18 cellular contexts compared by ENCODE assay signal in the genomic region with DNA sequence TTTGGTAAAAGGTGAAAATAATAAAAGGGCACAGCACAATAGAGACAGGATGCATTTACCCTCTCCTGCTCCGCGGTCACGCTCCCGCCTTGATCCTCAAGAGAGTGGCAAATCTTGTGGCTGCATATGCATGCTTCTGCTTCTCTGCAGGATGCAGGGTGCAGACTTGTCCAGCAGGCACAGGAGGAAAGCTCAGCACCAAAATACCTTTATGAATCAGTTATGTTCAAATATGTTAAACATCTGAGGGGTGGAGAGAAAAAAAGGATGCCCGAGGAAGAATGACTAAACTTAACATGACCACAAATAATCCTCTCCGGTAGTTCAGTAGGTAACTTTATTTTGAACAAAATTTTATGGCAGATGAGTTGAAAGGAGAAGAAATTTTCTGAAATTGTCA.
A peak's percentile ranks its signal among the peaks of the same experiment; 100 is the strongest.
DNase-seq lines count a peak whose midpoint lies in the region; ATAC-seq, FAIRE-seq and TF ChIP-seq lines count a peak whose summit lies in the region.
"Had no signal": no experiment of that assay in that cellular context is flagged by ENCODE, and none has a peak within 500 bp of the region (broad histone marks: within the 10 kb centered on the region; RNA-seq: fewer than 3 reads in every experiment).

No MANE protein-coding gene starts in this region.

- FAIRE-seq in urothelium cell line (lab: Jason Lieb, UNC) = no peak

- no peaks in the 10 kb centered on the region for H3K9me3 Mint-ChIP-seq in CD8-positive, alpha-beta T cell
- H3K9me3 Mint-ChIP-seq: nephron had no signal

- ATAC-seq in SK-N-SH treated with all-trans-retinoic acid at 6 μM for 48 hours = peak; percentile 47; the same call in 2 of the 3 replicates
- peak; percentile 98 for ATAC-seq in PC-3
- peak; percentile 23 for ATAC-seq in esophagus mucosa
- no peak for ATAC-seq in CD8-positive, alpha-beta T cell
- ATAC-seq: psoas muscle had no signal

- H3K4me1 ChIP-seq in SK-N-SH (ENCODE audit: control insufficient read depth in 1 of 2, insufficient read depth in 2 of 2, low read depth in 1 of 2, low read length in 1 of 2) = peaks cover 5 to 6% of the 10 kb centered on the region in 2 experiments; a peak in 2 of 4 replicates
- H3K4me1 ChIP-seq in PC-3 (ENCODE audit: insufficient read depth, low read length) = peaks cover 33% of the 10 kb centered on the region
- no peaks in the 10 kb centered on the region for H3K4me1 ChIP-seq in CD8-positive, alpha-beta T cell (ENCODE audit: insufficient read depth, low read length)
- H3K4me1 ChIP-seq in PC-9 (replicated peaks; ENCODE audit: insufficient read depth) = no peaks in the 10 kb centered on the region
- H3K4me1 ChIP-seq: Peyer's patch, psoas muscle had no signal

- POLR2A ChIA-PET in SK-N-SH (lab: Yijun Ruan, JAX) = no interaction called here
- POLR2A ChIA-PET in PC-3 (lab: Charles Lee; ENCODE audit: unreplicated experiment) = interaction anchor here (0.5 kb wide), 1 partner anchor 361 kb away, joined by 6 read pairs; no protein-coding TSS in a partner anchor
- POLR2A ChIA-PET in CD8-positive, alpha-beta T cell (lab: Charles Lee) = no interaction called here
- POLR2A ChIA-PET in PC-9 (lab: Charles Lee; ENCODE audit: unreplicated experiment) = interaction anchor here (0.6 kb wide), 1 partner anchor 360 kb away, joined by 4 read pairs; no protein-coding TSS in a partner anchor

- no peak for TF ChIP-seq CTCF in SK-N-SH (IDR thresholded peaks at IDR 0.05)
- TF ChIP-seq CTCF in PC-3 (conservative IDR thresholded peaks at IDR 0.05; ENCODE audit: low read depth, low read length) = 0 out of 2 replicates have a peak, but pooled peaks have one; percentile 13
- TF ChIP-seq CTCF in CD8-positive, alpha-beta T cell (IDR thresholded peaks at IDR 0.05) = no peak
- TF ChIP-seq CTCF in PC-9 (conservative IDR thresholded peaks at IDR 0.05) = no peak

- H3K9me2 ChIP-seq in SK-N-SH = no peaks in the 10 kb centered on the region
- no peaks in the 10 kb centered on the region for H3K9me2 ChIP-seq in PC-3 (replicated peaks; ENCODE audit: low read length)
- no peaks in the 10 kb centered on the region for H3K9me2 ChIP-seq in PC-9 (ENCODE audit: insufficient read depth)

- H3K27ac Mint-ChIP-seq in CD8-positive, alpha-beta T cell = no peak overlapping the region
- H3K27ac Mint-ChIP-seq: activated CD4-positive, alpha-beta T cell treated with anti-CD3 and anti-CD28 coated beads, Interleukin-2, amount 10 ng/mL, durations not matched to agents 24 days and 14 days; nephron had no signal

- H3K9me3 ChIP-seq in SK-N-SH (no peaks in the 10 kb centered on the region), PC-3 (ENCODE audit: low read length) (no peaks in the 10 kb centered on the region), PC-9 (ENCODE audit: insufficient read depth, low read depth) (no peaks in the 10 kb centered on the region; the same call in 1 of the 2 replicates)
- H3K9me3 ChIP-seq in CD8-positive, alpha-beta T cell (ENCODE audit: low read length) = no peaks in the 10 kb centered on the region
- H3K9me3 ChIP-seq: Peyer's patch, psoas muscle had no signal

- H3K36me3 ChIP-seq in SK-N-SH (replicated peaks in 1 of 2; ENCODE audit: control insufficient read depth in 1 of 2, insufficient read depth in 2 of 2, low read length in 1 of 2) (peaks cover 0 to 4% of the 10 kb centered on the region in 2 experiments), PC-3 (ENCODE audit: low read depth, low read length) (no peaks in the 10 kb centered on the region), PC-9 (ENCODE audit: low read depth) (no peaks in the 10 kb centered on the region)
- H3K36me3 ChIP-seq in CD8-positive, alpha-beta T cell (ENCODE audit: insufficient read depth, low read length) = no peaks in the 10 kb centered on the region

- DNase-seq in SK-N-SH (no peak), PC-3 (peak; percentile 93), urothelium cell line (ENCODE audit: low spot score) (peak; percentile 10), PC-9 (no peak), DMS 273 (lab: John Stamatoyannopoulos, UW; ENCODE audit: unreplicated experiment) (no peak)
- no peak for DNase-seq in CD8-positive, alpha-beta T cell
- DNase-seq: 8988T; activated CD4-positive, alpha-beta T cell treated with anti-CD3 and anti-CD28 coated beads, Interleukin-2, amount 10 ng/mL, durations not matched to agents 24 days and 14 days; activated CD8-positive, alpha-beta memory T cell treated with anti-CD3 and anti-CD28 coated beads, Interleukin-2, amount 50 U/mL, for 4 hours; activated gamma-delta T cell; NCI-H1436; NCI-H2171 treated with DMSO at 0.1 percent for 48 hours; Peyer's patch; psoas muscle had no signal

- no peaks in the 10 kb centered on the region for H3K79me2 ChIP-seq in SK-N-SH (ENCODE audit: insufficient read depth)
- no peaks in the 10 kb centered on the region for H3K79me2 ChIP-seq in PC-3 (ENCODE audit: low read length)
- no peaks in the 10 kb centered on the region for H3K79me2 ChIP-seq in PC-9 (ENCODE audit: low read depth)

- no peak for TF ChIP-seq EP300 in SK-N-SH (IDR thresholded peaks at IDR 0.05; ENCODE audit: borderline replicate concordance in 1 of 2, low read depth in 1 of 2, low read length in 1 of 2)

- BruUV-seq in PC-3 (replicated peaks; lab: Mats Ljungman, UMichigan) = no TSS peak
- BruUV-seq in PC-9 (replicated peaks; lab: Mats Ljungman, UMichigan) = no TSS peak

- H3K4me3 Mint-ChIP-seq in CD8-positive, alpha-beta T cell = no peak overlapping the region
- H3K4me3 Mint-ChIP-seq: activated CD4-positive, alpha-beta T cell treated with anti-CD3 and anti-CD28 coated beads, Interleukin-2, amount 10 ng/mL, durations not matched to agents 24 days and 14 days; nephron had no signal

- 72% methylated on average over 6 of the region's 6 CpGs for WGBS in SK-N-SH (ENCODE audit: low lambda C conversion rate)

- H3F3A ChIP-seq in SK-N-SH (replicated peaks; ENCODE audit: insufficient read depth) = no peaks in the 10 kb centered on the region
- H3F3A ChIP-seq in PC-3 (ENCODE audit: low read length, unreplicated experiment) = peaks cover 4% of the 10 kb centered on the region
- no peaks in the 10 kb centered on the region for H3F3A ChIP-seq in PC-9 (ENCODE audit: insufficient read depth, low read depth)

- TF ChIP-seq RAD21 in SK-N-SH (IDR thresholded peaks at IDR 0.05; ENCODE audit: low read length) = no peak

- no peaks in the 10 kb centered on the region for H4K20me1 ChIP-seq in SK-N-SH (ENCODE audit: insufficient read depth)
- no peaks in the 10 kb centered on the region for H4K20me1 ChIP-seq in PC-3 (ENCODE audit: low read length)
- no peaks in the 10 kb centered on the region for H4K20me1 ChIP-seq in PC-9 (ENCODE audit: insufficient read depth)

- no peak overlapping the region for H3K4me3 ChIP-seq in SK-N-SH (ENCODE audit: low read depth in 2 of 2, low read length in 1 of 2)
- peak overlapping the region; percentile 9; the same call in 1 of the 2 replicates for H3K4me3 ChIP-seq in PC-3 (ENCODE audit: low read length)
- no peak overlapping the region for H3K4me3 ChIP-seq in CD8-positive, alpha-beta T cell (ENCODE audit: low read depth, low read length)
- H3K4me3 ChIP-seq in PC-9 = no peak overlapping the region
- H3K4me3 ChIP-seq: Peyer's patch, psoas muscle had no signal

- no peak overlapping the region for H2AFZ ChIP-seq in SK-N-SH (ENCODE audit: low read depth)
- no peak overlapping the region for H2AFZ ChIP-seq in PC-3 (ENCODE audit: low read length)
- H2AFZ ChIP-seq in PC-9 = no peak overlapping the region

- H3K27ac ChIP-seq in SK-N-SH (ENCODE audit: low read depth in 2 of 2, low read length in 1 of 2) (no peak overlapping the region), PC-3 (ENCODE audit: low read length) (peak overlapping the region; percentile 78), PC-9 (no peak overlapping the region)
- H3K27ac ChIP-seq in CD8-positive, alpha-beta T cell (ENCODE audit: low read depth, low read length) = no peak overlapping the region
- H3K27ac ChIP-seq: C4-2B, Peyer's patch, psoas muscle had no signal

- H3K27me3 Mint-ChIP-seq in CD8-positive, alpha-beta T cell (ENCODE audit: low read depth) = no peaks in the 10 kb centered on the region
- H3K27me3 Mint-ChIP-seq: activated CD4-positive, alpha-beta T cell treated with anti-CD3 and anti-CD28 coated beads, Interleukin-2, amount 10 ng/mL, durations not matched to agents 24 days and 14 days had no signal

- intact Hi-C loops in PC-3 (cut with micrococcal nuclease) = loop anchor here (2.0 kb wide), 3 partner anchors 37 to 361 kb away; no protein-coding TSS in a partner anchor
- intact Hi-C loops in CD8-positive, alpha-beta T cell (cut with DNase I, micrococcal nuclease) = no loop called here
- intact Hi-C loops in PC-9 (cut with micrococcal nuclease; ENCODE audit: unreplicated experiment) = no loop called here

- no peaks in the 10 kb centered on the region for H3K4me1 Mint-ChIP-seq in CD8-positive, alpha-beta T cell (ENCODE audit: low read depth)
- H3K4me1 Mint-ChIP-seq: activated CD4-positive, alpha-beta T cell treated with anti-CD3 and anti-CD28 coated beads, Interleukin-2, amount 10 ng/mL, durations not matched to agents 24 days and 14 days had no signal

- H3K27me3 ChIP-seq in SK-N-SH (ENCODE audit: insufficient read depth) = no peaks in the 10 kb centered on the region
- no peaks in the 10 kb centered on the region for H3K27me3 ChIP-seq in PC-3 (ENCODE audit: low read length)
- no peaks in the 10 kb centered on the region for H3K27me3 ChIP-seq in CD8-positive, alpha-beta T cell (ENCODE audit: insufficient read depth, low read length)
- no peaks in the 10 kb centered on the region for H3K27me3 ChIP-seq in PC-9 (ENCODE audit: insufficient read depth, low read depth)
- H3K27me3 ChIP-seq: Peyer's patch had no signal

- H3K36me3 Mint-ChIP-seq in CD8-positive, alpha-beta T cell = peaks cover 77% of the 10 kb centered on the region

- CTCF ChIA-PET in SK-N-SH (lab: Yijun Ruan, JAX) = interaction anchor here (1.1 to 2.3 kb wide), 2 partner anchors 27 to 293 kb away, joined by 3 to 6 read pairs; no protein-coding TSS in a partner anchor
- CTCF ChIA-PET in PC-3 (lab: Charles Lee) = interaction anchor here (0.6 kb wide), 1 partner anchor 190 kb away, joined by 3 read pairs; no protein-coding TSS in a partner anchor
- CTCF ChIA-PET in CD8-positive, alpha-beta T cell (lab: Charles Lee) = no interaction called here
- CTCF ChIA-PET in PC-9 (lab: Charles Lee) = no interaction called here

- no peak overlapping the region for H3K4me2 ChIP-seq in SK-N-SH
- peak overlapping the region; percentile 70 for H3K4me2 ChIP-seq in PC-3 (ENCODE audit: low read length)
- H3K4me2 ChIP-seq in PC-9 = no peak overlapping the region

- H3K9ac ChIP-seq in SK-N-SH (no peak overlapping the region), PC-3 (ENCODE audit: low read length) (no peak overlapping the region)

TF ChIP-seq in SK-N-SH treated with all-trans-retinoic acid at 6 μM for 48 hours, 23 proteins besides CTCF, POLR2A, EP300 and RAD21 (continues in another document):
- TF ChIP-seq ZC3H10 (CRISPR knock-in tag; IDR thresholded peaks at IDR 0.05) (no peak), ZNF565 (CRISPR knock-in tag; conservative IDR thresholded peaks at IDR 0.05; ENCODE audit: low read depth) (no peak)

TF ChIP-seq in SK-N-SH, 30 proteins besides CTCF, POLR2A, EP300 and RAD21 (continues in another document):
- TF ChIP-seq MEF2A (IDR thresholded peaks at IDR 0.05; ENCODE audit: borderline replicate concordance, low read depth) = no peak
- TF ChIP-seq, protein P1, sequence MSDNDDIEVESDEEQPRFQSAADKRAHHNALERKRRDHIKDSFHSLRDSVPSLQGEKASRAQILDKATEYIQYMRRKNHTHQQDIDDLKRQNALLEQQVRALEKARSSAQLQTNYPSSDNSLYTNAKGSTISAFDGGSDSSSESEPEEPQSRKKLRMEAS (IDR thresholded peaks at IDR 0.05; ENCODE audit: low read depth) = no peak

Comparison
In these comparisons a context has a peak if more than half of its experiments do, and no peak if none do; other contexts are left out.
1. DNase-seq: peak in PC-3 (single experiment) and urothelium cell line (single experiment); none in SK-N-SH (single experiment), CD8-positive, alpha-beta T cell (0 of 7), PC-9 (0 of 2) and DMS 273 (single experiment).
2. CTCF ChIA-PET loops: an anchor here in SK-N-SH (1.1 to 2.3 kb wide) and PC-3 (0.6 kb wide); none called in CD8-positive, alpha-beta T cell and PC-9.
3. POLR2A ChIA-PET loops: an anchor here in PC-3 (0.5 kb wide) and PC-9 (0.6 kb wide); none called in SK-N-SH and CD8-positive, alpha-beta T cell.